In genomic region chr5:140557965-140558364, GRCh38 we compare ENCODE assay signal across 8 cellular contexts. TPM values are rescaled to one million over a fixed set of nuclear protein-coding genes. Genes with fewer than 3 reads are reported as not detected.
DNase-seq lines count a peak whose midpoint lies in the region; ATAC-seq and TF ChIP-seq lines count a peak whose summit lies in the region.

No MANE protein-coding gene starts in this region.

- TF ChIP-seq CTCF in 22Rv1 (IDR thresholded peaks at IDR 0.05) = no peak
- no peak for TF ChIP-seq CTCF in breast epithelium (IDR thresholded peaks at IDR 0.05)

- H3K27ac Mint-ChIP-seq in naive thymus-derived CD4-positive, alpha-beta T cell = peak overlapping the region; percentile 85 to 97 (median 95)

- H3K9me3 Mint-ChIP-seq in naive thymus-derived CD4-positive, alpha-beta T cell = peaks cover 0 to 4% (median 0%) of the 10 kb centered on the region in 11 donors

- no peaks in the 10 kb centered on the region for H3K9me3 ChIP-seq in HUES64 (ENCODE audit: insufficient read depth, low read depth, low read length)
- H3K9me3 ChIP-seq in breast epithelium = no peaks in the 10 kb centered on the region
- H3K9me3 ChIP-seq in naive thymus-derived CD4-positive, alpha-beta T cell (ENCODE audit: control insufficient read depth in 2 of 3, low read length in 3 of 3) = no peaks in the 10 kb centered on the region

- H3K36me3 ChIP-seq in HUES64 (ENCODE audit: insufficient read depth, low read length) = peaks cover 17% of the 10 kb centered on the region
- no peaks in the 10 kb centered on the region for H3K36me3 ChIP-seq in breast epithelium
- H3K36me3 ChIP-seq in naive thymus-derived CD4-positive, alpha-beta T cell (ENCODE audit: control insufficient read depth in 2 of 3, insufficient read depth in 3 of 3, low read length in 3 of 3) = peaks cover 0 to 16% (median 0%) of the 10 kb centered on the region in 3 experiments

- H3K27me3 ChIP-seq in HUES64 (ENCODE audit: insufficient read depth, low read length) = no peaks in the 10 kb centered on the region
- H3K27me3 ChIP-seq in breast epithelium = no peaks in the 10 kb centered on the region
- H3K27me3 ChIP-seq in naive thymus-derived CD4-positive, alpha-beta T cell (ENCODE audit: control insufficient read depth in 2 of 2, insufficient read depth in 2 of 2, low read length in 2 of 2) = no peaks in the 10 kb centered on the region

- H3K27me3 Mint-ChIP-seq in naive thymus-derived CD4-positive, alpha-beta T cell = no peaks in the 10 kb centered on the region

- H3K27ac ChIP-seq in 22Rv1 (peak overlapping the region; percentile 74), HUES64 (ENCODE audit: low read depth, low read length) (peak overlapping the region; percentile 77), breast epithelium (peak overlapping the region; percentile 94 to 96)
- peak overlapping the region; percentile 97 for H3K27ac ChIP-seq in naive thymus-derived CD4-positive, alpha-beta T cell (ENCODE audit: low read depth, low read length)

- no peak for ATAC-seq in naive thymus-derived CD4-positive, alpha-beta T cell
- no peak for ATAC-seq in HG03139 (IDR thresholded peaks at IDR 0.05; ENCODE audit: unreplicated experiment)

- peaks cover 0 to 31% (median 9%) of the 10 kb centered on the region in 5 donors for H3K36me3 Mint-ChIP-seq in naive thymus-derived CD4-positive, alpha-beta T cell

- H3K4me1 Mint-ChIP-seq in naive thymus-derived CD4-positive, alpha-beta T cell = peaks cover 45 to 66% (median 53%) of the 10 kb centered on the region in 7 donors

- H3K4me1 ChIP-seq in HUES64 (ENCODE audit: insufficient read depth, low read length) (peaks cover 9% of the 10 kb centered on the region; the same call in 1 of the 2 replicates), breast epithelium (peaks cover 0 to 15% of the 10 kb centered on the region in 2 donors)
- H3K4me1 ChIP-seq in naive thymus-derived CD4-positive, alpha-beta T cell (ENCODE audit: control insufficient read depth in 2 of 2, insufficient read depth in 2 of 2, low read length in 2 of 2) = peaks cover 14 to 21% of the 10 kb centered on the region in 2 donors

- TF ChIP-seq POLR2A in breast epithelium (IDR thresholded peaks at IDR 0.05) = no peak

- POLR2A ChIA-PET in naive thymus-derived CD4-positive, alpha-beta T cell (lab: Charles Lee) = interaction anchor here (1.3 to 16.3 kb wide), 6 partner anchors 9 to 157 kb away, joined by 3 to 248 read pairs (median 4); partner anchors contain the start of gene EIF4EBP3

- intact Hi-C loops in breast epithelium (cut with DNase I; ENCODE audit: low total_unique reads) = loop anchor here (5.0 kb wide), 1 partner anchor 79 kb away; the partner anchor contains the start of gene TMCO6
- intact Hi-C loops in naive thymus-derived CD4-positive, alpha-beta T cell (cut with micrococcal nuclease) = loop anchor here (1.0 to 5.0 kb wide), 5 partner anchors 11 to 446 kb away; partner anchors contain the start of genes ANKHD1 (in 2 of the 2), EIF4EBP3 (in 2 of the 2), IK (in 1 of the 2) and NDUFA2 (in 1 of the 2)

- WGBS in HUES64 = 87% methylated on average over 3 of the region's 3 CpGs

- H3K4me3 Mint-ChIP-seq in naive thymus-derived CD4-positive, alpha-beta T cell = peak overlapping the region; percentile 84 to 93 (median 92)

- DNase-seq in breast epithelium (ENCODE audit: low spot score in 2 of 2) (no peak), islet precursor cell (no peak)
- no peak for DNase-seq in naive thymus-derived CD4-positive, alpha-beta T cell
- no peak for DNase-seq in stimulated activated CD4-positive, alpha-beta T cell treated with anti-CD3 and anti-CD28 coated beads, Interleukin-2, amount 100 ng/mL, for 48 hours
- no peak for DNase-seq in stimulated activated CD4-positive, alpha-beta T cell treated with anti-CD3 and anti-CD28 coated beads, Interleukin-1b, Interleukin-23, amount 100 ng/mL, for 48 hours

- CTCF ChIA-PET in naive thymus-derived CD4-positive, alpha-beta T cell (lab: Charles Lee) = interaction anchor here (0.6 kb wide), 1 partner anchor 1043 kb away, joined by 3 read pairs; no protein-coding TSS in a partner anchor

- H3K4me3 ChIP-seq in HUES64 (ENCODE audit: low read length) (peak overlapping the region; percentile 89), breast epithelium (peak overlapping the region in 1 of 3 donors; percentile 91)
- no peak overlapping the region for H3K4me3 ChIP-seq in naive thymus-derived CD4-positive, alpha-beta T cell (ENCODE audit: low read length)

- H3K9ac ChIP-seq in HUES64 (ENCODE audit: low read depth, low read length) = peak overlapping the region; percentile 91; the same call in 1 of the 2 replicates

RNA-seq across cellular contexts. Expression of gene SRA1, which starts 0.7 kb away (rescaled TPM):
- polyA plus RNA-seq in HUES64 (2013, experiment 1 of 2) = 28.7 TPM
- 25.5 TPM for polyA plus RNA-seq in HUES64 (2013, experiment 2 of 2)
- total RNA-seq in breast epithelium = 10 to 100 TPM; 13.6 to 28.4 (median 24.9) TPM
- 10 to 100 TPM; 23.8 to 45.5 (median 34.0) TPM for total RNA-seq in naive thymus-derived CD4-positive, alpha-beta T cell
- 10 to 100 TPM; 31.1 to 34.4 TPM for polyA plus RNA-seq in naive thymus-derived CD4-positive, alpha-beta T cell

RNA-seq across cellular contexts. Expression of gene APBB3, which starts 6.4 kb away (rescaled TPM):
- polyA plus RNA-seq in HUES64 (2013, experiment 1 of 2) = 8.3 TPM
- 7.0 TPM for polyA plus RNA-seq in HUES64 (2013, experiment 2 of 2)
- total RNA-seq in breast epithelium = 10 to 100 TPM; 22.2 to 39.8 (median 35.7) TPM
- 10 to 100 TPM; 37.9 to 77.8 (median 72.4) TPM for total RNA-seq in naive thymus-derived CD4-positive, alpha-beta T cell
- polyA plus RNA-seq in naive thymus-derived CD4-positive, alpha-beta T cell = 1 to 10 TPM; 6.3 to 6.8 TPM

RNA-seq across cellular contexts. Expression of gene SLC35A4, which starts 6.7 kb away (rescaled TPM):
- polyA plus RNA-seq in HUES64 (2013, experiment 1 of 2) = 65.3 TPM
- polyA plus RNA-seq in HUES64 (2013, experiment 2 of 2) = 60.4 TPM
- 10 to 100 TPM; 20.3 to 30.4 (median 27.0) TPM for total RNA-seq in breast epithelium
- 10 to 100 TPM; 40.4 to 90.1 (median 52.4) TPM for total RNA-seq in naive thymus-derived CD4-positive, alpha-beta T cell
- 100 to 1,000 TPM; 112 to 142 TPM for polyA plus RNA-seq in naive thymus-derived CD4-positive, alpha-beta T cell

RNA-seq across cellular contexts. Expression of gene EIF4EBP3, which starts 10.5 kb away (rescaled TPM):
- polyA plus RNA-seq in HUES64 (2013, experiment 1 of 2) = 7.1 TPM
- 3.9 TPM for polyA plus RNA-seq in HUES64 (2013, experiment 2 of 2)
- total RNA-seq in breast epithelium = 10 to 100 TPM; 18.0 to 38.1 (median 24.9) TPM
- 10 to 100 TPM; 12.5 to 19.5 (median 16.2) TPM for total RNA-seq in naive thymus-derived CD4-positive, alpha-beta T cell
- 10 to 100 TPM; 61.7 to 80.8 TPM for polyA plus RNA-seq in naive thymus-derived CD4-positive, alpha-beta T cell
